In genomic region chr20:31859266-31859997, GRCh38 we compare ENCODE assay signal across 14 cellular contexts. TPM values are rescaled to one million over a fixed set of nuclear protein-coding genes. Genes with fewer than 3 reads are reported as not detected.
A peak's percentile ranks its signal among the peaks of the same experiment; 100 is the strongest.
DNase-seq lines count a peak whose midpoint lies in the region; TF ChIP-seq lines count a peak whose summit lies in the region.
"Had no signal": no experiment of that assay in that cellular context is flagged by ENCODE, and none has a peak within 500 bp of the region (broad histone marks: within the 10 kb centered on the region; RNA-seq: fewer than 3 reads in every experiment).

No MANE protein-coding gene starts in this region.

- no peak overlapping the region for H3K27ac ChIP-seq in suprapubic skin
- H3K27ac ChIP-seq in GM23248: no peak overlapping the region

- H3K9me3 Mint-ChIP-seq in IgD-negative memory B cell: no peaks in the 10 kb centered on the region
- no peaks in the 10 kb centered on the region for H3K9me3 Mint-ChIP-seq in brain
- no peaks in the 10 kb centered on the region for H3K9me3 Mint-ChIP-seq in nephron

- H3K9ac ChIP-seq in GM23248: no peak overlapping the region

- H3K27ac Mint-ChIP-seq in IgD-negative memory B cell: peak overlapping the region in 2 of 3 donors; percentile 31 to 81
- no peak overlapping the region for H3K27ac Mint-ChIP-seq in brain
- no peak overlapping the region for H3K27ac Mint-ChIP-seq in nephron

- in situ Hi-C loops in GM23248 (cut with MboI): loop anchor here (10.0 kb wide), 2 partner anchors 165 to 225 kb away; no protein-coding TSS in a partner anchor

- H3K36me3 ChIP-seq in suprapubic skin: no peaks in the 10 kb centered on the region
- H3K36me3 ChIP-seq in GM23248 (ENCODE audit: low read depth): no peaks in the 10 kb centered on the region

- H3K9me3 ChIP-seq in suprapubic skin (no peaks in the 10 kb centered on the region), GM23248 (ENCODE audit: low read depth) (no peaks in the 10 kb centered on the region)

- no peak overlapping the region for H2AFZ ChIP-seq in GM23248

- 92% methylated on average over 5 of the region's 5 CpGs for WGBS in suprapubic skin
- 59 to 62% methylated on average over 5 of the region's 5 CpGs for WGBS in GM23248 (ENCODE audit: low coverage in 1 of 2, low lambda C conversion rate in 2 of 2, missing lambda C conversion rate in 2 of 2), 2 experiments

- no peaks in the 10 kb centered on the region for H3K79me2 ChIP-seq in GM23248 (ENCODE audit: insufficient read depth)

- H3K9me2 ChIP-seq in GM23248 (ENCODE audit: insufficient read depth): no peaks in the 10 kb centered on the region

- no peak for TF ChIP-seq EP300 in suprapubic skin (IDR thresholded peaks at IDR 0.05)

- no peak overlapping the region for H3K4me2 ChIP-seq in GM23248 (ENCODE audit: unreplicated experiment)

- no peak overlapping the region for H3K4me3 ChIP-seq in suprapubic skin
- no peak overlapping the region for H3K4me3 ChIP-seq in GM23248

- H3K4me3 Mint-ChIP-seq in IgD-negative memory B cell (no peak overlapping the region), brain (peak overlapping the region in 4 of 5 experiments; percentile 60 to 85 (median 73)), nephron (peak overlapping the region; percentile 68 to 89 (median 82))

- no peaks in the 10 kb centered on the region for H3F3A ChIP-seq in GM23248 (ENCODE audit: insufficient read depth)

- TF ChIP-seq CTCF in brain (conservative IDR thresholded peaks at IDR 0.05) (no peak), nephron (IDR thresholded peaks at IDR 0.05; ENCODE audit: unreplicated experiment in 3 of 3) (no peak), suprapubic skin (IDR thresholded peaks at IDR 0.05) (no peak)

- H3K4me1 Mint-ChIP-seq in IgD-negative memory B cell: peaks cover 8 to 11% (median 11%) of the 10 kb centered on the region in 3 donors
- peaks cover 20% of the 10 kb centered on the region for H3K4me1 Mint-ChIP-seq in brain
- H3K4me1 Mint-ChIP-seq in nephron: peaks cover 15% of the 10 kb centered on the region

- TF ChIP-seq POLR2A in suprapubic skin (IDR thresholded peaks at IDR 0.05): no peak

- peaks cover 13% of the 10 kb centered on the region for H3K27me3 Mint-ChIP-seq in IgD-negative memory B cell
- H3K27me3 Mint-ChIP-seq in brain: peaks cover 5% of the 10 kb centered on the region
- peaks cover 5% of the 10 kb centered on the region for H3K27me3 Mint-ChIP-seq in nephron (ENCODE audit: low read depth)

- H3K36me3 Mint-ChIP-seq in IgD-negative memory B cell: no peaks in the 10 kb centered on the region
- H3K36me3 Mint-ChIP-seq in brain: no peaks in the 10 kb centered on the region
- no peaks in the 10 kb centered on the region for H3K36me3 Mint-ChIP-seq in nephron (ENCODE audit: low read depth)

- H3K27me3 ChIP-seq in suprapubic skin: peaks cover 20% of the 10 kb centered on the region
- peaks cover 75% of the 10 kb centered on the region for H3K27me3 ChIP-seq in GM23248 (replicated peaks; ENCODE audit: insufficient read depth)

- DNase-seq in suprapubic skin (ENCODE audit: low spot score in 2 of 2) (peak; percentile 42 to 57), GM23248 (no peak), COLO668 (lab: John Stamatoyannopoulos, UW; ENCODE audit: unreplicated experiment) (no peak)
- no peak for DNase-seq in stimulated activated CD4-positive, alpha-beta T cell treated with anti-CD3 and anti-CD28 coated beads, Interleukin-4, amount 100 ng/mL, for 1 hour
- DNase-seq: COR-L47, KG1, NCI-H1092 treated with DMSO at 0.1 percent for 48 hours, NCI-H1694 treated with DMSO at 0.1 percent for 48 hours, NCI-H446 treated with DMSO at 0.1 percent for 48 hours, SIG-M5 had no signal

- H4K20me1 ChIP-seq in GM23248 (ENCODE audit: insufficient read depth): no peaks in the 10 kb centered on the region

- peaks cover 19% of the 10 kb centered on the region for H3K4me1 ChIP-seq in suprapubic skin
- 0 out of 2 replicates have a peak, but pooled peaks cover 3% of the 10 kb centered on the region for H3K4me1 ChIP-seq in GM23248 (ENCODE audit: insufficient read depth)

RNA-seq across cellular contexts. Expression of gene DUSP15, which starts 10.9 kb away (rescaled TPM):
- polyA plus RNA-seq in IgD-negative memory B cell: not detected
- polyA plus RNA-seq in brain (ENCODE audit: insufficient read depth, low read depth, low replicate concordance): 7.0 TPM
- 1 to 10 TPM in 3 of 4 donors, not detected in 1; 1.1 to 2.4 (median 1.1) TPM for total RNA-seq in suprapubic skin
- total RNA-seq in GM23248 (2014; rRNA removed; shearing (Covaris generic)): not detected in 2 replicates
- not detected in 2 replicates for polyA plus RNA-seq in GM23248 (2016; fragmentation: Nextera tagmentation; extraction: Ambion mirVana)
- total RNA-seq: MCF 10A had no signal

RNA-seq across cellular contexts. Expression of gene TTLL9, which starts 11.0 kb away (rescaled TPM):
- polyA plus RNA-seq in IgD-negative memory B cell (not detected), brain (ENCODE audit: insufficient read depth, low read depth, low replicate concordance) (0.41 TPM), GM23248 (2016; fragmentation: Nextera tagmentation; extraction: Ambion mirVana) (not detected in 2 replicates)
- under 1 TPM in 2 of 4 donors, not detected in 2; 0.49 to 0.68 TPM for total RNA-seq in suprapubic skin
- total RNA-seq in GM23248 (2014; rRNA removed; shearing (Covaris generic)): not detected in 2 replicates

RNA-seq across cellular contexts. Expression of gene FOXS1, which starts 14.0 kb away (rescaled TPM):
- not detected for polyA plus RNA-seq in IgD-negative memory B cell
- polyA plus RNA-seq in brain (ENCODE audit: insufficient read depth, low read depth, low replicate concordance): 2.9 TPM
- total RNA-seq in suprapubic skin: not detected
- total RNA-seq in GM23248 (2014; rRNA removed; shearing (Covaris generic)): not detected in 2 replicates
- polyA plus RNA-seq in GM23248 (2016; fragmentation: Nextera tagmentation; extraction: Ambion mirVana): not detected in 2 replicates
- total RNA-seq: MCF 10A had no signal

RNA-seq across cellular contexts. Expression of gene MYLK2, which starts 40.3 kb away (rescaled TPM):
- polyA plus RNA-seq in IgD-negative memory B cell: not detected
- polyA plus RNA-seq in brain (ENCODE audit: insufficient read depth, low read depth, low replicate concordance): 1.5 TPM
- not detected for total RNA-seq in suprapubic skin
- 0.63 TPM in 1 of 2 replicates, not detected in the other for total RNA-seq in GM23248 (2014; rRNA removed; shearing (Covaris generic))
- polyA plus RNA-seq in GM23248 (2016; fragmentation: Nextera tagmentation; extraction: Ambion mirVana): not detected in 2 replicates

Comparison
In these comparisons a context has a peak if more than half of its experiments do, and no peak if none do; other contexts are left out.
1. H3K27ac Mint-ChIP-seq: peak in IgD-negative memory B cell (2 of 3); none in brain (0 of 5) and nephron (0 of 3).
2. H3K4me3 Mint-ChIP-seq: peak in brain (4 of 5) and nephron (3 of 3); none in IgD-negative memory B cell (0 of 4).
3. DNase-seq: peak in suprapubic skin (2 of 2); none in GM23248 (single experiment), COLO668 (single experiment) and stimulated activated CD4-positive, alpha-beta T cell treated with anti-CD3 and anti-CD28 coated beads, Interleukin-4, amount 100 ng/mL, for 1 hour (single experiment).